8 cellular contexts compared by ENCODE assay signal in genomic region chr11:45857834-45858492, GRCh38. TPM values are rescaled to one million over a fixed set of nuclear protein-coding genes. Genes with fewer than 3 reads are reported as not detected.
DNase-seq lines count a peak whose midpoint lies in the region; FAIRE-seq and TF ChIP-seq lines count a peak whose summit lies in the region.

No MANE protein-coding gene starts in this region.

- H3K4me3 Mint-ChIP-seq in nephron = peak overlapping the region in 1 of 3 experiments; percentile 9
- no peak overlapping the region for H3K4me3 Mint-ChIP-seq in activated CD4-positive, alpha-beta memory T cell treated with anti-CD3 and anti-CD28 coated beads for 36 hours
- H3K4me3 Mint-ChIP-seq in activated naive CD4-positive, alpha-beta T cell treated with anti-CD3 and anti-CD28 coated beads, Interleukin-2, amount 10 ng/mL, durations not matched to agents 7 days and 5 days = no peak overlapping the region
- no peak overlapping the region for H3K4me3 Mint-ChIP-seq in activated naive CD4-positive, alpha-beta T cell treated with anti-CD3 and anti-CD28 coated beads for 36 hours

- no peak for FAIRE-seq in urothelium cell line (lab: Jason Lieb, UNC)

- H3K4me3 ChIP-seq in AG10803 (ENCODE audit: low read length) (no peak overlapping the region), epithelial cell of esophagus (ENCODE audit: low read length) (no peak overlapping the region)

- no peaks in the 10 kb centered on the region for H3K27me3 Mint-ChIP-seq in nephron (ENCODE audit: low read depth)
- no peaks in the 10 kb centered on the region for H3K27me3 Mint-ChIP-seq in activated CD4-positive, alpha-beta memory T cell treated with anti-CD3 and anti-CD28 coated beads for 36 hours
- H3K27me3 Mint-ChIP-seq in activated naive CD4-positive, alpha-beta T cell treated with anti-CD3 and anti-CD28 coated beads, Interleukin-2, amount 10 ng/mL, durations not matched to agents 7 days and 5 days = no peaks in the 10 kb centered on the region
- H3K27me3 Mint-ChIP-seq in activated naive CD4-positive, alpha-beta T cell treated with anti-CD3 and anti-CD28 coated beads for 36 hours (ENCODE audit: low read depth) = no peaks in the 10 kb centered on the region

- DNase-seq in AG10803 (ENCODE audit: low read depth) (peak; percentile 99), NCI-H69 (lab: John Stamatoyannopoulos, UW) (peak; percentile 47), epithelial cell of esophagus (ENCODE audit: low read depth) (peak; percentile 12), urothelium cell line (ENCODE audit: low spot score) (no peak)
- DNase-seq in activated CD4-positive, alpha-beta memory T cell treated with anti-CD3 and anti-CD28 coated beads for 36 hours = no peak
- no peak for DNase-seq in activated naive CD4-positive, alpha-beta T cell treated with anti-CD3 and anti-CD28 coated beads, Interleukin-2, amount 10 ng/mL, durations not matched to agents 7 days and 5 days
- DNase-seq in activated naive CD4-positive, alpha-beta T cell treated with anti-CD3 and anti-CD28 coated beads for 36 hours = no peak

- H3K36me3 Mint-ChIP-seq in nephron (ENCODE audit: low read depth) = peaks cover 50% of the 10 kb centered on the region
- H3K36me3 Mint-ChIP-seq in activated CD4-positive, alpha-beta memory T cell treated with anti-CD3 and anti-CD28 coated beads for 36 hours = peaks cover 43% of the 10 kb centered on the region
- H3K36me3 Mint-ChIP-seq in activated naive CD4-positive, alpha-beta T cell treated with anti-CD3 and anti-CD28 coated beads, Interleukin-2, amount 10 ng/mL, durations not matched to agents 7 days and 5 days = peaks cover 35% of the 10 kb centered on the region
- H3K36me3 Mint-ChIP-seq in activated naive CD4-positive, alpha-beta T cell treated with anti-CD3 and anti-CD28 coated beads for 36 hours (ENCODE audit: low read depth) = peaks cover 20% of the 10 kb centered on the region

- CTCF ChIA-PET in activated CD4-positive, alpha-beta memory T cell treated with anti-CD3 and anti-CD28 coated beads for 36 hours (lab: Charles Lee) = no interaction called here
- CTCF ChIA-PET in activated naive CD4-positive, alpha-beta T cell treated with anti-CD3 and anti-CD28 coated beads, Interleukin-2, amount 10 ng/mL, durations not matched to agents 7 days and 5 days (lab: Charles Lee) = interaction anchor here (1.6 kb wide), 1 partner anchor 14 kb away, joined by 6 read pairs; no protein-coding TSS in a partner anchor
- CTCF ChIA-PET in activated naive CD4-positive, alpha-beta T cell treated with anti-CD3 and anti-CD28 coated beads for 36 hours (lab: Charles Lee) = interaction anchor here (0.7 to 0.8 kb wide), 2 partner anchors 15 to 16 kb away, joined by 3 to 4 read pairs; no protein-coding TSS in a partner anchor

- H3K9me3 Mint-ChIP-seq in nephron = no peaks in the 10 kb centered on the region
- H3K9me3 Mint-ChIP-seq in activated CD4-positive, alpha-beta memory T cell treated with anti-CD3 and anti-CD28 coated beads for 36 hours = no peaks in the 10 kb centered on the region
- H3K9me3 Mint-ChIP-seq in activated naive CD4-positive, alpha-beta T cell treated with anti-CD3 and anti-CD28 coated beads, Interleukin-2, amount 10 ng/mL, durations not matched to agents 7 days and 5 days = no peaks in the 10 kb centered on the region
- H3K9me3 Mint-ChIP-seq in activated naive CD4-positive, alpha-beta T cell treated with anti-CD3 and anti-CD28 coated beads for 36 hours = no peaks in the 10 kb centered on the region

- POLR2A ChIA-PET in activated CD4-positive, alpha-beta memory T cell treated with anti-CD3 and anti-CD28 coated beads for 36 hours (lab: Charles Lee) = no interaction called here

- H3K27ac Mint-ChIP-seq in nephron = peak overlapping the region; percentile 92 to 98 (median 97)
- no peak overlapping the region for H3K27ac Mint-ChIP-seq in activated CD4-positive, alpha-beta memory T cell treated with anti-CD3 and anti-CD28 coated beads for 36 hours
- H3K27ac Mint-ChIP-seq in activated naive CD4-positive, alpha-beta T cell treated with anti-CD3 and anti-CD28 coated beads, Interleukin-2, amount 10 ng/mL, durations not matched to agents 7 days and 5 days = no peak overlapping the region
- H3K27ac Mint-ChIP-seq in activated naive CD4-positive, alpha-beta T cell treated with anti-CD3 and anti-CD28 coated beads for 36 hours = no peak overlapping the region

- intact Hi-C loops in activated CD4-positive, alpha-beta memory T cell treated with anti-CD3 and anti-CD28 coated beads for 36 hours (cut with micrococcal nuclease) = no loop called here
- intact Hi-C loops in activated naive CD4-positive, alpha-beta T cell treated with anti-CD3 and anti-CD28 coated beads for 36 hours (cut with micrococcal nuclease) = no loop called here

- H3K4me1 Mint-ChIP-seq in nephron = peaks cover 63% of the 10 kb centered on the region
- H3K4me1 Mint-ChIP-seq in activated CD4-positive, alpha-beta memory T cell treated with anti-CD3 and anti-CD28 coated beads for 36 hours (ENCODE audit: low read depth) = no peaks in the 10 kb centered on the region
- H3K4me1 Mint-ChIP-seq in activated naive CD4-positive, alpha-beta T cell treated with anti-CD3 and anti-CD28 coated beads, Interleukin-2, amount 10 ng/mL, durations not matched to agents 7 days and 5 days = no peaks in the 10 kb centered on the region
- H3K4me1 Mint-ChIP-seq in activated naive CD4-positive, alpha-beta T cell treated with anti-CD3 and anti-CD28 coated beads for 36 hours (ENCODE audit: low read depth) = peaks cover 2% of the 10 kb centered on the region

- no peak for TF ChIP-seq CTCF in AG10803 (conservative IDR thresholded peaks at IDR 0.05; ENCODE audit: low read length)
- no peak for TF ChIP-seq CTCF in epithelial cell of esophagus (IDR thresholded peaks at IDR 0.05; ENCODE audit: insufficient read depth, low read depth, low read length, missing control alignments)
- no peak for TF ChIP-seq CTCF in nephron (IDR thresholded peaks at IDR 0.05; ENCODE audit: unreplicated experiment in 3 of 3)

RNA-seq across cellular contexts. Expression of gene CRY2, which starts 10.7 kb away (rescaled TPM):
- 10 to 100 TPM; 12.1 to 13.4 TPM for total RNA-seq in activated CD4-positive, alpha-beta memory T cell treated with anti-CD3 and anti-CD28 coated beads for 36 hours
- total RNA-seq in activated naive CD4-positive, alpha-beta T cell treated with anti-CD3 and anti-CD28 coated beads for 36 hours = 10 to 100 TPM; 13.9 to 16.2 TPM

RNA-seq across cellular contexts. Expression of gene MAPK8IP1, which starts 27.5 kb away (rescaled TPM):
- under 1 TPM; 0.43 to 0.58 TPM for total RNA-seq in activated CD4-positive, alpha-beta memory T cell treated with anti-CD3 and anti-CD28 coated beads for 36 hours
- under 1 TPM; 0.22 to 0.57 TPM for total RNA-seq in activated naive CD4-positive, alpha-beta T cell treated with anti-CD3 and anti-CD28 coated beads for 36 hours

RNA-seq across cellular contexts. Expression of gene FREY1, which starts 49.1 kb away (rescaled TPM):
- total RNA-seq in activated CD4-positive, alpha-beta memory T cell treated with anti-CD3 and anti-CD28 coated beads for 36 hours = under 1 TPM; 0.73 to 0.88 TPM
- under 1 TPM; 0.32 to 0.76 TPM for total RNA-seq in activated naive CD4-positive, alpha-beta T cell treated with anti-CD3 and anti-CD28 coated beads for 36 hours

RNA-seq across cellular contexts. Expression of gene SLC35C1, which starts 53.0 kb away (rescaled TPM):
- 10 to 100 TPM; 10.7 to 11.4 TPM for total RNA-seq in activated CD4-positive, alpha-beta memory T cell treated with anti-CD3 and anti-CD28 coated beads for 36 hours
- 1 to 10 TPM; 5.6 to 6.5 TPM for total RNA-seq in activated naive CD4-positive, alpha-beta T cell treated with anti-CD3 and anti-CD28 coated beads for 36 hours

RNA-seq across cellular contexts. Expression of gene PEX16, which starts 59.7 kb away (rescaled TPM):
- total RNA-seq in activated CD4-positive, alpha-beta memory T cell treated with anti-CD3 and anti-CD28 coated beads for 36 hours = 10 to 100 TPM; 28.2 to 34.6 TPM
- total RNA-seq in activated naive CD4-positive, alpha-beta T cell treated with anti-CD3 and anti-CD28 coated beads for 36 hours = 10 to 100 TPM; 28.6 to 32.5 TPM

Comparison
In these comparisons a context has a peak if more than half of its experiments do, and no peak if none do; other contexts are left out.
1. DNase-seq: peak in AG10803 (single experiment), NCI-H69 (single experiment) and epithelial cell of esophagus (single experiment); none in activated CD4-positive, alpha-beta memory T cell treated with anti-CD3 and anti-CD28 coated beads for 36 hours (single experiment), urothelium cell line (single experiment), activated naive CD4-positive, alpha-beta T cell treated with anti-CD3 and anti-CD28 coated beads, Interleukin-2, amount 10 ng/mL, durations not matched to agents 7 days and 5 days (single experiment) and activated naive CD4-positive, alpha-beta T cell treated with anti-CD3 and anti-CD28 coated beads for 36 hours (single experiment).
2. H3K27ac Mint-ChIP-seq: peak in nephron (3 of 3); none in activated CD4-positive, alpha-beta memory T cell treated with anti-CD3 and anti-CD28 coated beads for 36 hours (single experiment), activated naive CD4-positive, alpha-beta T cell treated with anti-CD3 and anti-CD28 coated beads, Interleukin-2, amount 10 ng/mL, durations not matched to agents 7 days and 5 days (single experiment) and activated naive CD4-positive, alpha-beta T cell treated with anti-CD3 and anti-CD28 coated beads for 36 hours (single experiment).